1 cellular context compared by ENCODE assay signal in the genomic region with DNA sequence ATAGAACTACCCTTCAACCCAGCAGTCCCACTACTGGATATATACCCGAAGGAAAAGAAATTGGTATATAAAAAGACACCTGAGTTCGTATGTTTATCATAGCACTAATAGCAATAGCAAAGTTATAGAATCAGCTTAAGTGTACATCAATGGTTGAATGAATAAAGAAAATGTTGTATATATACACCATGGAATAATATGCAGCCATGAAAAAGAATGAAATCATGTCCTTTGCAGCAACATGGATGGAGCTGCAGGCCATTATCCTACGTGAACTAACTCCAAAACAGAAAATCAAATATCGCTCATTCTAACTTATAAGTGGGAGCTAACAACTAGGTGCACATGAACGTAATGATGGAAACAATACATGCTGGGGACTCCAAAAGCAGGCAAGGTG.
A peak's percentile ranks its signal among the peaks of the same experiment; 100 is the strongest.
TF ChIP-seq lines count a peak whose summit lies in the region.

No MANE protein-coding gene starts in this region.

TF ChIP-seq in K562, 482 proteins besides CTCF, POLR2A, EP300 and RAD21:
- TF ChIP-seq, protein P1, sequence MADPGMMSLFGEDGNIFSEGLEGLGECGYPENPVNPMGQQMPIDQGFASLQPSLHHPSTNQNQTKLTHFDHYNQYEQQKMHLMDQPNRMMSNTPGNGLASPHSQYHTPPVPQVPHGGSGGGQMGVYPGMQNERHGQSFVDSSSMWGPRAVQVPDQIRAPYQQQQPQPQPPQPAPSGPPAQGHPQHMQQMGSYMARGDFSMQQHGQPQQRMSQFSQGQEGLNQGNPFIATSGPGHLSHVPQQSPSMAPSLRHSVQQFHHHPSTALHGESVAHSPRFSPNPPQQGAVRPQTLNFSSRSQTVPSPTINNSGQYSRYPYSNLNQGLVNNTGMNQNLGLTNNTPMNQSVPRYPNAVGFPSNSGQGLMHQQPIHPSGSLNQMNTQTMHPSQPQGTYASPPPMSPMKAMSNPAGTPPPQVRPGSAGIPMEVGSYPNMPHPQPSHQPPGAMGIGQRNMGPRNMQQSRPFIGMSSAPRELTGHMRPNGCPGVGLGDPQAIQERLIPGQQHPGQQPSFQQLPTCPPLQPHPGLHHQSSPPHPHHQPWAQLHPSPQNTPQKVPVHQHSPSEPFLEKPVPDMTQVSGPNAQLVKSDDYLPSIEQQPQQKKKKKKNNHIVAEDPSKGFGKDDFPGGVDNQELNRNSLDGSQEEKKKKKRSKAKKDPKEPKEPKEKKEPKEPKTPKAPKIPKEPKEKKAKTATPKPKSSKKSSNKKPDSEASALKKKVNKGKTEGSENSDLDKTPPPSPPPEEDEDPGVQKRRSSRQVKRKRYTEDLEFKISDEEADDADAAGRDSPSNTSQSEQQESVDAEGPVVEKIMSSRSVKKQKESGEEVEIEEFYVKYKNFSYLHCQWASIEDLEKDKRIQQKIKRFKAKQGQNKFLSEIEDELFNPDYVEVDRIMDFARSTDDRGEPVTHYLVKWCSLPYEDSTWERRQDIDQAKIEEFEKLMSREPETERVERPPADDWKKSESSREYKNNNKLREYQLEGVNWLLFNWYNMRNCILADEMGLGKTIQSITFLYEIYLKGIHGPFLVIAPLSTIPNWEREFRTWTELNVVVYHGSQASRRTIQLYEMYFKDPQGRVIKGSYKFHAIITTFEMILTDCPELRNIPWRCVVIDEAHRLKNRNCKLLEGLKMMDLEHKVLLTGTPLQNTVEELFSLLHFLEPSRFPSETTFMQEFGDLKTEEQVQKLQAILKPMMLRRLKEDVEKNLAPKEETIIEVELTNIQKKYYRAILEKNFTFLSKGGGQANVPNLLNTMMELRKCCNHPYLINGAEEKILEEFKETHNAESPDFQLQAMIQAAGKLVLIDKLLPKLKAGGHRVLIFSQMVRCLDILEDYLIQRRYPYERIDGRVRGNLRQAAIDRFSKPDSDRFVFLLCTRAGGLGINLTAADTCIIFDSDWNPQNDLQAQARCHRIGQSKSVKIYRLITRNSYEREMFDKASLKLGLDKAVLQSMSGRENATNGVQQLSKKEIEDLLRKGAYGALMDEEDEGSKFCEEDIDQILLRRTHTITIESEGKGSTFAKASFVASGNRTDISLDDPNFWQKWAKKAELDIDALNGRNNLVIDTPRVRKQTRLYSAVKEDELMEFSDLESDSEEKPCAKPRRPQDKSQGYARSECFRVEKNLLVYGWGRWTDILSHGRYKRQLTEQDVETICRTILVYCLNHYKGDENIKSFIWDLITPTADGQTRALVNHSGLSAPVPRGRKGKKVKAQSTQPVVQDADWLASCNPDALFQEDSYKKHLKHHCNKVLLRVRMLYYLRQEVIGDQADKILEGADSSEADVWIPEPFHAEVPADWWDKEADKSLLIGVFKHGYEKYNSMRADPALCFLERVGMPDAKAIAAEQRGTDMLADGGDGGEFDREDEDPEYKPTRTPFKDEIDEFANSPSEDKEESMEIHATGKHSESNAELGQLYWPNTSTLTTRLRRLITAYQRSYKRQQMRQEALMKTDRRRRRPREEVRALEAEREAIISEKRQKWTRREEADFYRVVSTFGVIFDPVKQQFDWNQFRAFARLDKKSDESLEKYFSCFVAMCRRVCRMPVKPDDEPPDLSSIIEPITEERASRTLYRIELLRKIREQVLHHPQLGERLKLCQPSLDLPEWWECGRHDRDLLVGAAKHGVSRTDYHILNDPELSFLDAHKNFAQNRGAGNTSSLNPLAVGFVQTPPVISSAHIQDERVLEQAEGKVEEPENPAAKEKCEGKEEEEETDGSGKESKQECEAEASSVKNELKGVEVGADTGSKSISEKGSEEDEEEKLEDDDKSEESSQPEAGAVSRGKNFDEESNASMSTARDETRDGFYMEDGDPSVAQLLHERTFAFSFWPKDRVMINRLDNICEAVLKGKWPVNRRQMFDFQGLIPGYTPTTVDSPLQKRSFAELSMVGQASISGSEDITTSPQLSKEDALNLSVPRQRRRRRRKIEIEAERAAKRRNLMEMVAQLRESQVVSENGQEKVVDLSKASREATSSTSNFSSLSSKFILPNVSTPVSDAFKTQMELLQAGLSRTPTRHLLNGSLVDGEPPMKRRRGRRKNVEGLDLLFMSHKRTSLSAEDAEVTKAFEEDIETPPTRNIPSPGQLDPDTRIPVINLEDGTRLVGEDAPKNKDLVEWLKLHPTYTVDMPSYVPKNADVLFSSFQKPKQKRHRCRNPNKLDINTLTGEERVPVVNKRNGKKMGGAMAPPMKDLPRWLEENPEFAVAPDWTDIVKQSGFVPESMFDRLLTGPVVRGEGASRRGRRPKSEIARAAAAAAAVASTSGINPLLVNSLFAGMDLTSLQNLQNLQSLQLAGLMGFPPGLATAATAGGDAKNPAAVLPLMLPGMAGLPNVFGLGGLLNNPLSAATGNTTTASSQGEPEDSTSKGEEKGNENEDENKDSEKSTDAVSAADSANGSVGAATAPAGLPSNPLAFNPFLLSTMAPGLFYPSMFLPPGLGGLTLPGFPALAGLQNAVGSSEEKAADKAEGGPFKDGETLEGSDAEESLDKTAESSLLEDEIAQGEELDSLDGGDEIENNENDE (IDR thresholded peaks at IDR 0.05; ENCODE audit: low read depth, low read length), result no peak
- peak; percentile 57 for TF ChIP-seq ZNF146 (CRISPR knock-in tag; IDR thresholded peaks at IDR 0.05; ENCODE audit: unreplicated experiment)
